ENCODE assay signal across 8 cellular contexts in the genomic region with DNA sequence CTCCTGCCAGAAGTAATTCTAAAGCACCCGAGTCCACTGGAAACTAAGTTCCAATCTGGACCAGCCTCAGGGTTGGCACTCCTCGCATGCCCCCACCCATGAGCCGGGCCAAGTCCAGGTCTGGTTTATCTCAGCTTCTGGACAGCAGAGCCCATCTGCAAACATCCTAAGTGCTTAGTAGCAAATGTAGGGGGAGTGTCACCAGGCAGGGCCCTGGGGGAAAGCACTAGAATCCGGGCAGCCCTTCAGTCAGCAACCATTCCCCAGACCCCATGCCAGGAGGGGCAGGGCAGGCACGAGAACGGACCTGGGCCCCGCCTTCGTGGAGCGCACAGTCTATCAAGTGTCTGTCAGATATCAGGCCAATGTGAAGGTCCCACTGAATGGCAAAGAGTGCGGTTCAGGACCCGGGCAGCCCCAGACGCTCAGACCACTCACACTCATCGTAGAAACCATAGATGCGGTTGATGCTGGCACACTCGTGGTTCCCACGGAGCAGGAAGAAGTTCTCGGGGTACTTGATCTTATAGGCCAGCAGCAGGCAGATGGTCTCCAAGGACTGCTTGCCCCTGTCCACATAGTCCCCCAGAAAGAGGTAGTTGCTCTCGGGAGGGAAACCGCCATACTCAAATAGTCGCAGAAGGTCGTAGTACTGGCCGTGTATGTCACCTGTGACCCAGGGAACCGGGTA. TPM values are rescaled to one million over a fixed set of nuclear protein-coding genes. Genes with fewer than 3 reads are reported as not detected.
A peak's percentile ranks its signal among the peaks of the same experiment; 100 is the strongest.
DNase-seq lines count a peak whose midpoint lies in the region; TF ChIP-seq lines count a peak whose summit lies in the region.

No MANE protein-coding gene starts in this region.

- no peak for TF ChIP-seq CTCF in A673 (conservative IDR thresholded peaks at IDR 0.05; ENCODE audit: low read depth, low read length)
- TF ChIP-seq CTCF in choroid plexus epithelial cell (conservative IDR thresholded peaks at IDR 0.05; ENCODE audit: low read depth, low read length): no peak
- no peak for TF ChIP-seq CTCF in GM13976 (IDR thresholded peaks at IDR 0.05; ENCODE audit: borderline replicate concordance, control extremely low read depth, extremely low read depth, insufficient read depth, missing control alignments)

- in situ Hi-C loops in GM13976 (cut with MboI; ENCODE audit: low sequenced_read_pairs, unreplicated experiment): no loop called here

- H3K27me3 ChIP-seq in A673 (replicated peaks; ENCODE audit: insufficient read depth, low read depth, low read length, poor library complexity) (no peaks in the 10 kb centered on the region), MG63 (no peaks in the 10 kb centered on the region), mucosa of rectum (ENCODE audit: control insufficient read depth in 2 of 2, insufficient read depth in 2 of 2, low read length in 2 of 2) (no peaks in the 10 kb centered on the region)

- peak overlapping the region; percentile 84 to 97 for H3K9ac ChIP-seq in mucosa of rectum (ENCODE audit: low read depth in 1 of 2, low read length in 2 of 2)

- no TSS peak for BruUV-seq in A673 (replicated peaks; lab: Mats Ljungman, UMichigan)

- H3K4me3 ChIP-seq in A673 (ENCODE audit: low read depth, low read length, poor library complexity, severe bottlenecking) (peak overlapping the region; percentile 87), MG63 (peak overlapping the region; percentile 97), choroid plexus epithelial cell (ENCODE audit: low read depth, low read length) (peak overlapping the region; percentile 90), mucosa of rectum (ENCODE audit: low read length in 2 of 2) (peak overlapping the region; percentile 73 to 83)

- CTCF ChIA-PET in A673 (lab: Charles Lee): interaction anchor here (0.6 to 1.0 kb wide), 2 partner anchors 26 to 32 kb away, joined by 3 to 8 read pairs; no protein-coding TSS in a partner anchor

- no peak for DNase-seq in A673 (ENCODE audit: low spot score)
- no peak for DNase-seq in MG63
- DNase-seq in choroid plexus epithelial cell (ENCODE audit: low read depth): no peak
- DNase-seq in anterior cingulate cortex (lab: John Stamatoyannopoulos, UW): no peak
- DNase-seq in glomerular visceral epithelial cell (ENCODE audit: extremely low spot score): no peak
- no peak for DNase-seq in GM13976 (ENCODE audit: low spot score)
- DNase-seq in SIG-M5 (lab: John Stamatoyannopoulos, UW): no peak

- H3K4me1 ChIP-seq in A673 (ENCODE audit: insufficient read depth, low read length, poor library complexity, severe bottlenecking): peaks cover 21% of the 10 kb centered on the region
- peaks cover 18 to 24% of the 10 kb centered on the region in 2 donors for H3K4me1 ChIP-seq in mucosa of rectum (ENCODE audit: control insufficient read depth in 2 of 2, insufficient read depth in 2 of 2, low read length in 2 of 2)

- intact Hi-C loops in A673 (cut with micrococcal nuclease; ENCODE audit: unreplicated experiment): no loop called here

- H3K27ac ChIP-seq in A673 (ENCODE audit: low read depth, low read length, poor library complexity, severe bottlenecking): peak overlapping the region; percentile 95
- peak overlapping the region; percentile 84 to 92 for H3K27ac ChIP-seq in mucosa of rectum (ENCODE audit: low read depth in 2 of 2, low read length in 2 of 2)

- H3K36me3 ChIP-seq in A673 (ENCODE audit: insufficient read depth, low read length, poor library complexity, severe bottlenecking) (peaks cover 49% of the 10 kb centered on the region), MG63 (peaks cover 44% of the 10 kb centered on the region), mucosa of rectum (ENCODE audit: control insufficient read depth in 2 of 2, insufficient read depth in 2 of 2, low read length in 2 of 2) (peaks cover 24 to 27% of the 10 kb centered on the region in 2 donors)

- H3K9me3 ChIP-seq in A673 (ENCODE audit: low read depth, low read length, poor library complexity, severe bottlenecking) (no peaks in the 10 kb centered on the region), MG63 (no peaks in the 10 kb centered on the region), mucosa of rectum (ENCODE audit: control insufficient read depth in 2 of 2, low read length in 2 of 2) (no peaks in the 10 kb centered on the region)

- POLR2A ChIA-PET in A673 (lab: Charles Lee; ENCODE audit: low non-redundant PET): no interaction called here

RNA-seq across cellular contexts. Expression of gene PPP1CA, which starts 1.3 kb away (rescaled TPM):
- 239 TPM in 2 replicates for total RNA-seq in A673 (2021)
- 244 and 262 TPM in 2 replicates for total RNA-seq in MG63 (2014; rRNA removed; shearing (Covaris generic); ENCODE audit: low replicate concordance)

RNA-seq across cellular contexts. Expression of gene TBC1D10C, which starts 3.5 kb away (rescaled TPM):
- total RNA-seq in A673 (2021): not detected in 2 replicates
- total RNA-seq in MG63 (2014; rRNA removed; shearing (Covaris generic); ENCODE audit: low replicate concordance): not detected in 2 replicates

RNA-seq across cellular contexts. Expression of gene RAD9A, which starts 8.6 kb away (rescaled TPM):
- 43.0 and 55.0 TPM in 2 replicates for total RNA-seq in A673 (2021)
- 1.7 and 17.6 TPM in 2 replicates for total RNA-seq in MG63 (2014; rRNA removed; shearing (Covaris generic); ENCODE audit: low replicate concordance)

RNA-seq across cellular contexts. Expression of gene CARNS1, which starts 15.1 kb away (rescaled TPM):
- 0.13 and 0.28 TPM in 2 replicates for total RNA-seq in A673 (2021)
- total RNA-seq in MG63 (2014; rRNA removed; shearing (Covaris generic); ENCODE audit: low replicate concordance): not detected in 2 replicates

RNA-seq across cellular contexts. Expression of gene CLCF1, which starts 27.0 kb away (rescaled TPM):
- total RNA-seq in A673 (2021): 0.69 and 0.87 TPM in 2 replicates
- total RNA-seq in MG63 (2014; rRNA removed; shearing (Covaris generic); ENCODE audit: low replicate concordance): 6.4 and 7.7 TPM in 2 replicates
